ENCODE assay signal across 35 cellular contexts in genomic region chr7:144436500-144436899, GRCh38. TPM values are rescaled to one million over a fixed set of nuclear protein-coding genes. Genes with fewer than 3 reads are reported as not detected.
"Had no signal": no experiment of that assay in that cellular context is flagged by ENCODE, and none has a peak within 500 bp of the region (broad histone marks: within the 10 kb centered on the region; RNA-seq: fewer than 3 reads in every experiment).

No MANE protein-coding gene starts in this region.

- H3K4me3 Mint-ChIP-seq: activated CD4-positive, alpha-beta memory T cell treated with anti-CD3 and anti-CD28 coated beads, Interleukin-2, amount 10 ng/mL, durations not matched to agents 7 days and 5 days; activated CD4-positive, alpha-beta T cell treated with anti-CD3 and anti-CD28 coated beads for 36 hours; activated CD4-positive, alpha-beta T cell treated with anti-CD3 and anti-CD28 coated beads, Interleukin-2, amount 10 ng/mL, durations not matched to agents 7 days and 5 days; activated naive CD8-positive, alpha-beta T cell; activated T-cell treated with anti-CD3 and anti-CD28 coated beads, Interleukin-2, amount 50 U/mL, for 24 hours; activated T-cell treated with anti-CD3 and anti-CD28 coated beads, Interleukin-2, amount 50 U/mL, for 72 hours; activated T-helper 17 cell treated with anti-CD3 and anti-CD28 coated beads, Interleukin-2, amount 50 U/mL, for 72 hours; effector memory CD8-positive, alpha-beta T cell had no signal

- H3K27me3 ChIP-seq: body of pancreas, esophagus muscularis mucosa, foreskin keratinocyte, gastrocnemius medialis had no signal

- H3K27ac ChIP-seq: body of pancreas, esophagus muscularis mucosa, foreskin keratinocyte, gastrocnemius medialis, heart left ventricle had no signal

- FAIRE-seq: colon had no signal

- H3K4me1 ChIP-seq: body of pancreas, esophagus muscularis mucosa, foreskin keratinocyte, gastrocnemius medialis, heart left ventricle had no signal

- H3K27ac Mint-ChIP-seq: activated CD4-positive, alpha-beta memory T cell treated with anti-CD3 and anti-CD28 coated beads, Interleukin-2, amount 10 ng/mL, durations not matched to agents 7 days and 5 days; activated CD4-positive, alpha-beta T cell treated with anti-CD3 and anti-CD28 coated beads for 36 hours; activated CD4-positive, alpha-beta T cell treated with anti-CD3 and anti-CD28 coated beads, Interleukin-2, amount 10 ng/mL, durations not matched to agents 7 days and 5 days; activated naive CD8-positive, alpha-beta T cell; activated T-cell treated with anti-CD3 and anti-CD28 coated beads, Interleukin-2, amount 50 U/mL, for 24 hours; activated T-cell treated with anti-CD3 and anti-CD28 coated beads, Interleukin-2, amount 50 U/mL, for 72 hours; activated T-helper 17 cell treated with anti-CD3 and anti-CD28 coated beads, Interleukin-2, amount 50 U/mL, for 72 hours; effector memory CD8-positive, alpha-beta T cell had no signal

- H3K36me3 Mint-ChIP-seq: activated naive CD8-positive, alpha-beta T cell had no signal

- H3K9me3 Mint-ChIP-seq: activated CD4-positive, alpha-beta memory T cell treated with anti-CD3 and anti-CD28 coated beads, Interleukin-2, amount 10 ng/mL, durations not matched to agents 7 days and 5 days; activated CD4-positive, alpha-beta T cell treated with anti-CD3 and anti-CD28 coated beads, Interleukin-2, amount 10 ng/mL, durations not matched to agents 7 days and 5 days; activated T-cell treated with anti-CD3 and anti-CD28 coated beads, Interleukin-2, amount 50 U/mL, for 24 hours; activated T-cell treated with anti-CD3 and anti-CD28 coated beads, Interleukin-2, amount 50 U/mL, for 72 hours; activated T-helper 17 cell treated with anti-CD3 and anti-CD28 coated beads, Interleukin-2, amount 50 U/mL, for 72 hours; effector memory CD8-positive, alpha-beta T cell had no signal

- H3K4me3 ChIP-seq: body of pancreas, esophagus muscularis mucosa, gastrocnemius medialis, heart left ventricle had no signal

- DNase-seq: activated CD4-positive, alpha-beta memory T cell treated with anti-CD3 and anti-CD28 coated beads, Interleukin-2, amount 10 ng/mL, durations not matched to agents 7 days and 5 days; activated CD4-positive, alpha-beta T cell treated with anti-CD3 and anti-CD28 coated beads for 36 hours; activated CD4-positive, alpha-beta T cell treated with anti-CD3 and anti-CD28 coated beads, Interleukin-2, amount 10 ng/mL, durations not matched to agents 7 days and 5 days; activated CD4-positive, alpha-beta T cell treated with anti-CD3 and anti-CD28 coated beads, Interleukin-2, amount 50 U/mL, for 4 hours; activated CD4-positive, CD25-positive, alpha-beta regulatory T cell; activated CD4-positive, CD25-positive, alpha-beta regulatory T cell treated with anti-CD3 and anti-CD28 coated beads, Interleukin-2, amount 50 U/mL, for 72 hours; activated CD8-positive, alpha-beta memory T cell treated with anti-CD3 and anti-CD28 coated beads, Interleukin-2, amount 50 U/mL, for 48 hours; activated effector memory CD4-positive, alpha-beta T cell treated with Interleukin-2 at 50 U/mL for 16 hours; activated gamma-delta T cell treated with Interleukin-2 at 50 U/mL for 16 hours; activated naive CD4-positive, alpha-beta T cell treated with anti-CD3 and anti-CD28 coated beads, Interleukin-2, amount 50 U/mL, for 16 hours; activated naive CD4-positive, alpha-beta T cell treated with Interleukin-2 at 50 U/mL for 16 hours; activated T-cell treated with anti-CD3 and anti-CD28 coated beads for 4 hours; activated T-cell treated with anti-CD3 and anti-CD28 coated beads, Interleukin-2, amount 50 U/mL, for 24 hours; activated T-cell treated with anti-CD3 and anti-CD28 coated beads, Interleukin-2, amount 50 U/mL, for 72 hours; amniotic stem cell; aorta; body of pancreas; caudate nucleus; cortex of kidney; dermis blood vessel endothelial cell; effector CD4-positive, alpha-beta T cell; effector memory CD8-positive, alpha-beta T cell; erythroblast; foreskin keratinocyte; gastrocnemius medialis; glutamatergic neuron; heart left ventricle; T-helper 2 cell had no signal

- H3K9me3 ChIP-seq: body of pancreas, esophagus muscularis mucosa, gastrocnemius medialis, heart left ventricle had no signal

- H3K4me1 Mint-ChIP-seq: activated CD4-positive, alpha-beta memory T cell treated with anti-CD3 and anti-CD28 coated beads, Interleukin-2, amount 10 ng/mL, durations not matched to agents 7 days and 5 days; activated CD4-positive, alpha-beta T cell treated with anti-CD3 and anti-CD28 coated beads for 36 hours; activated CD4-positive, alpha-beta T cell treated with anti-CD3 and anti-CD28 coated beads, Interleukin-2, amount 10 ng/mL, durations not matched to agents 7 days and 5 days; activated T-helper 17 cell treated with anti-CD3 and anti-CD28 coated beads, Interleukin-2, amount 50 U/mL, for 72 hours had no signal

- H3K27me3 Mint-ChIP-seq: activated CD4-positive, alpha-beta T cell treated with anti-CD3 and anti-CD28 coated beads for 36 hours; activated T-cell treated with anti-CD3 and anti-CD28 coated beads, Interleukin-2, amount 50 U/mL, for 24 hours; activated T-helper 17 cell treated with anti-CD3 and anti-CD28 coated beads, Interleukin-2, amount 50 U/mL, for 72 hours had no signal

- H3K36me3 ChIP-seq: esophagus muscularis mucosa, gastrocnemius medialis, heart left ventricle had no signal

- ATAC-seq: activated CD4-positive, alpha-beta T cell treated with anti-CD3 and anti-CD28 coated beads for 36 hours; activated T-cell treated with anti-CD3 and anti-CD28 coated beads, Interleukin-2, amount 50 U/mL, for 72 hours; activated T-helper 17 cell treated with anti-CD3 and anti-CD28 coated beads, Interleukin-2, amount 50 U/mL, for 72 hours; body of pancreas; effector memory CD8-positive, alpha-beta T cell; foreskin keratinocyte; gastrocnemius medialis; heart left ventricle had no signal

RNA-seq across cellular contexts. Expression of gene NOBOX, which starts 33.0 kb away (rescaled TPM):
- total RNA-seq: activated CD4-positive, alpha-beta memory T cell treated with anti-CD3 and anti-CD28 coated beads, Interleukin-2, amount 10 ng/mL, durations not matched to agents 7 days and 5 days; activated CD4-positive, alpha-beta T cell treated with anti-CD3 and anti-CD28 coated beads for 36 hours; activated CD4-positive, alpha-beta T cell treated with anti-CD3 and anti-CD28 coated beads, Interleukin-2, amount 10 ng/mL, durations not matched to agents 7 days and 5 days; activated T-cell treated with anti-CD3 and anti-CD28 coated beads, Interleukin-2, amount 50 U/mL, for 72 hours; activated T-helper 17 cell treated with anti-CD3 and anti-CD28 coated beads, Interleukin-2, amount 50 U/mL, for 72 hours; aorta; body of pancreas; chondrocyte; dermis blood vessel endothelial cell; esophagus muscularis mucosa; foreskin keratinocyte; gastrocnemius medialis; heart left ventricle; T-helper 1 cell treated with Interleukin-12 subunit alpha and Interleukin-12 subunit beta and Interleukin-4 antibody, amounts not matched to agents 30 ng/mL and 1 ng/mL, for 36 hours had no signal
- polyA plus RNA-seq: adipose tissue, aorta, foreskin keratinocyte, heart left ventricle had no signal
